Comparison of ENCODE assay signal across 11 cellular contexts in genomic region chr1:209150114-209150513, GRCh38.
A peak's percentile ranks its signal among the peaks of the same experiment; 100 is the strongest.
DNase-seq lines count a peak whose midpoint lies in the region; ATAC-seq and TF ChIP-seq lines count a peak whose summit lies in the region.
"Had no signal": no experiment of that assay in that cellular context is flagged by ENCODE, and none has a peak within 500 bp of the region (broad histone marks: within the 10 kb centered on the region; RNA-seq: fewer than 3 reads in every experiment).

No MANE protein-coding gene starts in this region.

- H3K4me1 Mint-ChIP-seq in activated naive CD4-positive, alpha-beta T cell treated with anti-CD3 and anti-CD28 coated beads, Interleukin-2, amount 10 ng/mL, durations not matched to agents 7 days and 5 days = no peaks in the 10 kb centered on the region
- H3K4me1 Mint-ChIP-seq: memory B cell had no signal

- no peak for TF ChIP-seq POLR2A in testis (IDR thresholded peaks at IDR 0.05)

- no peak for TF ChIP-seq CTCF in RWPE1 (conservative IDR thresholded peaks at IDR 0.05; ENCODE audit: low read depth)
- no peak for TF ChIP-seq CTCF in fibroblast of pulmonary artery (IDR thresholded peaks at IDR 0.05; ENCODE audit: low read length, missing control alignments)
- TF ChIP-seq CTCF in testis (IDR thresholded peaks at IDR 0.05) = no peak
- no peak for TF ChIP-seq CTCF in WERI-Rb-1 (IDR thresholded peaks at IDR 0.05; ENCODE audit: low read depth, low read length)

- H3K27me3 Mint-ChIP-seq in activated naive CD4-positive, alpha-beta T cell treated with anti-CD3 and anti-CD28 coated beads, Interleukin-2, amount 10 ng/mL, durations not matched to agents 7 days and 5 days = no peaks in the 10 kb centered on the region
- H3K27me3 Mint-ChIP-seq: memory B cell had no signal

- 18 to 19% methylated on average over 3 of the region's 3 CpGs for WGBS in testis, 2 donors

- ATAC-seq in GM18909 (IDR thresholded peaks at IDR 0.05; ENCODE audit: poor library complexity, unreplicated experiment) = no peak

- no peaks in the 10 kb centered on the region for H3K9me3 Mint-ChIP-seq in activated naive CD4-positive, alpha-beta T cell treated with anti-CD3 and anti-CD28 coated beads, Interleukin-2, amount 10 ng/mL, durations not matched to agents 7 days and 5 days

- POLR2A ChIA-PET in RWPE1 (lab: Yijun Ruan, JAX; ENCODE audit: low non-redundant PET) = no interaction called here

- H3K4me1 ChIP-seq in testis = no peaks in the 10 kb centered on the region

- CTCF ChIA-PET in activated naive CD4-positive, alpha-beta T cell treated with anti-CD3 and anti-CD28 coated beads, Interleukin-2, amount 10 ng/mL, durations not matched to agents 7 days and 5 days (lab: Charles Lee) = no interaction called here
- CTCF ChIA-PET in RWPE1 (lab: Yijun Ruan, JAX) = interaction anchor here (0.7 kb wide), 1 partner anchor 411 kb away, joined by 4 read pairs; no protein-coding TSS in a partner anchor

- H3K9me3 ChIP-seq in testis (no peaks in the 10 kb centered on the region), WERI-Rb-1 (ENCODE audit: severe bottlenecking) (no peaks in the 10 kb centered on the region)
- H3K9me3 ChIP-seq: BLaER1 treated with 17β-estradiol and CSF1 and Interleukin-3, amounts not matched to agents 10 nM and 100 nM had no signal

- H3K27me3 ChIP-seq in testis (no peaks in the 10 kb centered on the region), WERI-Rb-1 (ENCODE audit: insufficient read depth, low read depth, severe bottlenecking) (no peaks in the 10 kb centered on the region)
- H3K27me3 ChIP-seq: BLaER1 treated with 17β-estradiol and CSF1 and Interleukin-3, amounts not matched to agents 10 nM and 100 nM had no signal

- H3K36me3 ChIP-seq in testis (ENCODE audit: low read depth, missing control alignments) (no peaks in the 10 kb centered on the region), WERI-Rb-1 (no peaks in the 10 kb centered on the region)
- H3K36me3 ChIP-seq: BLaER1 treated with 17β-estradiol and CSF1 and Interleukin-3, amounts not matched to agents 10 nM and 100 nM had no signal

- H3K27ac ChIP-seq in RWPE1 = no peak overlapping the region
- H3K27ac ChIP-seq in testis = no peak overlapping the region
- no peak overlapping the region for H3K27ac ChIP-seq in WERI-Rb-1
- H3K27ac ChIP-seq: BLaER1 treated with 17β-estradiol and CSF1 and Interleukin-3, amounts not matched to agents 10 nM and 100 nM had no signal

- H3K4me3 ChIP-seq in fibroblast of pulmonary artery (replicated peaks; ENCODE audit: low read depth, low read length) (no peak overlapping the region), testis (no peak overlapping the region), WERI-Rb-1 (ENCODE audit: low read depth, low read length) (no peak overlapping the region)
- H3K4me3 ChIP-seq: BLaER1 treated with 17β-estradiol and CSF1 and Interleukin-3, amounts not matched to agents 10 nM and 100 nM had no signal

- peak; percentile 36 for DNase-seq in activated naive CD4-positive, alpha-beta T cell treated with anti-CD3 and anti-CD28 coated beads, Interleukin-2, amount 10 ng/mL, durations not matched to agents 7 days and 5 days
- no peak for DNase-seq in activated naive CD4-positive, alpha-beta T cell (lab: John Stamatoyannopoulos, UW)
- DNase-seq in RWPE1 (ENCODE audit: low spot score) = peak; percentile 53
- DNase-seq in fibroblast of pulmonary artery (ENCODE audit: low read depth) = peak; percentile 57
- peak; percentile 18 for DNase-seq in testis
- DNase-seq in WERI-Rb-1 = no peak
- no peak for DNase-seq in stimulated activated CD8-positive, alpha-beta memory T cell treated with anti-CD3 and anti-CD28 coated beads, Interleukin-4, amount 100 ng/mL, for 48 hours
- DNase-seq: activated CD4-positive, alpha-beta T cell treated with anti-CD3 and anti-CD28 coated beads, Interleukin-2, amount 50 U/mL, for 48 hours had no signal

- H3K27ac Mint-ChIP-seq in activated naive CD4-positive, alpha-beta T cell treated with anti-CD3 and anti-CD28 coated beads, Interleukin-2, amount 10 ng/mL, durations not matched to agents 7 days and 5 days = no peak overlapping the region
- H3K27ac Mint-ChIP-seq: memory B cell had no signal

- no peak overlapping the region for H3K4me3 Mint-ChIP-seq in activated naive CD4-positive, alpha-beta T cell treated with anti-CD3 and anti-CD28 coated beads, Interleukin-2, amount 10 ng/mL, durations not matched to agents 7 days and 5 days
- H3K4me3 Mint-ChIP-seq: memory B cell had no signal

- intact Hi-C loops in testis (cut with DNase I; ENCODE audit: low total_unique reads) = no loop called here

- H3K36me3 Mint-ChIP-seq in activated naive CD4-positive, alpha-beta T cell treated with anti-CD3 and anti-CD28 coated beads, Interleukin-2, amount 10 ng/mL, durations not matched to agents 7 days and 5 days = no peaks in the 10 kb centered on the region
- H3K36me3 Mint-ChIP-seq: memory B cell had no signal

Comparison
In these comparisons a context has a peak if more than half of its experiments do, and no peak if none do; other contexts are left out.
1. DNase-seq: peak in activated naive CD4-positive, alpha-beta T cell treated with anti-CD3 and anti-CD28 coated beads, Interleukin-2, amount 10 ng/mL, durations not matched to agents 7 days and 5 days (single experiment), RWPE1 (single experiment), fibroblast of pulmonary artery (single experiment) and testis (single experiment); none in activated naive CD4-positive, alpha-beta T cell (0 of 4), WERI-Rb-1 (single experiment) and stimulated activated CD8-positive, alpha-beta memory T cell treated with anti-CD3 and anti-CD28 coated beads, Interleukin-4, amount 100 ng/mL, for 48 hours (single experiment).